In the genomic region with DNA sequence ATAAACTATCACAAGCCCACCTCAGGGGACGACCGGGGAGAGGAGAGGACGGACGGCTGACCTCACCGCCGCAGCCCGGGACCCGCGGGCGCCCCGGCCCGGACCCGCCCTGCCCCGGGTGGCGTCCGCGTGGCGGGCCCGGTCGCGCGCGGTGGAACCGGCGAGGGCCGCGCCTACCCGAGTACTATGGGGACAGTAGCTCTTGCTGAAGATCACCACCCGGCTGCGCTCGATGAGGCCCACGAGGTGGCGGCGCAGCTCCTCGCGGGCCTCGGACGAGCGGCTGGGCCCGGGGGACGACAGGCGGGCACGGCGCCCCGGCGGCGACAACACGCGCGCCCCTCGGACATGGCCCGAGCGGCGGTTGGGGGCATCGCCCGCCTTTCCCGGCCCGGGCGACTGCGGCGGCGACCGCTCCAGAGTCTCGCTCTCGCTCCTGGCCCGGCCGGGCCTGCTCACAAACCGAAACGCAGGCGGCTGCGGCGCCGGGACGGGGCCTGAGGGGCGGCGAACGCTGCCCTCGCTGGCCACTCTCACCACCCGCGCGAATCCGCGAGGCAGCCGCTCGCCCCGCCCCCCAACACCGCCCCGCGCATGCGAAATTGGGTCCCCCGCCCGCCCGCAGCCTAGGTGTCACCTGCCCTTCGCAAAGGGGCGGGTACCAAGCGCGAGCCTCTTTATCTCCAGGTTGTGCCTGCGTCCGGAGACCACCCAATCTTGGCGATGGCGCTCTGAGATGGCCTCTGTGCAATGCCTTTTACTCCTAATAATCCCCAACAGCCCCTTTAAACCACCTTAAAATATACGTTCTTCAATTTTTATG, we compare ENCODE assay signal across 8 cellular contexts. TPM values are rescaled to one million over a fixed set of nuclear protein-coding genes. Genes with fewer than 3 reads are reported as not detected.
DNase-seq lines count a peak whose midpoint lies in the region; ATAC-seq, FAIRE-seq and TF ChIP-seq lines count a peak whose summit lies in the region.

A gene (minus strand): TSS at position 554 of the 823 bp plus-strand sequence.

- no peak for FAIRE-seq in astrocyte (lab: Jason Lieb, UNC)

- H3K4me3 ChIP-seq in MM.1S (ENCODE audit: low read length) (peak within 1 kb of the TSS; percentile 68), astrocyte (ENCODE audit: insufficient read depth, low read depth, low read length) (peak within 1 kb of the TSS; percentile 68), upper lobe of right lung (peak within 1 kb of the TSS; percentile 71)

- no peaks in the 10 kb centered on the region for H3K4me1 Mint-ChIP-seq in astrocyte (ENCODE audit: low read depth, unreplicated experiment)

- H3K9me3 ChIP-seq in MM.1S (replicated peaks; ENCODE audit: insufficient read depth, low read length) (no peaks in the 10 kb centered on the region), astrocyte (ENCODE audit: insufficient read depth, low read depth, low read length) (no peaks in the 10 kb centered on the region), upper lobe of right lung (no peaks in the 10 kb centered on the region)

- peak within 1 kb of the TSS; percentile 85 for H3K27ac Mint-ChIP-seq in astrocyte (ENCODE audit: unreplicated experiment)

- no peaks in the 10 kb centered on the region for H3K27me3 ChIP-seq in MM.1S (replicated peaks; ENCODE audit: insufficient read depth, low read length)
- no peaks in the 10 kb centered on the region for H3K27me3 ChIP-seq in astrocyte (ENCODE audit: insufficient read depth, low read length)
- H3K27me3 ChIP-seq in upper lobe of right lung = no peaks in the 10 kb centered on the region

- peaks cover 23% of the 10 kb centered on the region for H3K27me3 Mint-ChIP-seq in astrocyte (ENCODE audit: low read depth, unreplicated experiment)

- H3K9me2 ChIP-seq in MM.1S (replicated peaks; ENCODE audit: insufficient read depth, low read length) = no peaks in the 10 kb centered on the region

- H2AFZ ChIP-seq in MM.1S (ENCODE audit: low read length) (peak within 1 kb of the TSS; percentile 92), astrocyte (ENCODE audit: low read depth, low read length) (peak within 1 kb of the TSS; percentile 87)

- H4K20me1 ChIP-seq in MM.1S (ENCODE audit: insufficient read depth, low read length) = no peaks in the 10 kb centered on the region
- no peaks in the 10 kb centered on the region for H4K20me1 ChIP-seq in astrocyte (ENCODE audit: insufficient read depth, low read length)

- H3K36me3 ChIP-seq in MM.1S (replicated peaks; ENCODE audit: insufficient read depth, low read length) (no peaks in the 10 kb centered on the region), astrocyte (ENCODE audit: insufficient read depth, low read length) (no peaks in the 10 kb centered on the region), upper lobe of right lung (no peaks in the 10 kb centered on the region)

- intact Hi-C loops in upper lobe of right lung (cut with DNase I) = no loop called here

- no peaks in the 10 kb centered on the region for H3F3A ChIP-seq in MM.1S (ENCODE audit: insufficient read depth, low read length)

- no peaks in the 10 kb centered on the region for H3K79me2 ChIP-seq in MM.1S (ENCODE audit: low read length)
- no peaks in the 10 kb centered on the region for H3K79me2 ChIP-seq in astrocyte (ENCODE audit: insufficient read depth, low read length)

- H3K9me3 Mint-ChIP-seq in astrocyte (ENCODE audit: unreplicated experiment) = peaks cover 9% of the 10 kb centered on the region

- no peak within 1 kb of the TSS for H3K27ac ChIP-seq in MM.1S (ENCODE audit: low read length)
- peak within 1 kb of the TSS; percentile 33 for H3K27ac ChIP-seq in astrocyte (ENCODE audit: low read depth, low read length)
- H3K27ac ChIP-seq in upper lobe of right lung = peak within 1 kb of the TSS; percentile 84

- H3K36me3 Mint-ChIP-seq in astrocyte (ENCODE audit: low read depth, unreplicated experiment) = no peaks in the 10 kb centered on the region

- ATAC-seq in upper lobe of right lung (peak; percentile 97), HG03039 (IDR thresholded peaks at IDR 0.05; ENCODE audit: unreplicated experiment) (no peak)

- H3K4me3 Mint-ChIP-seq in astrocyte (ENCODE audit: unreplicated experiment) = peak within 1 kb of the TSS; percentile 92

- H3K4me1 ChIP-seq in MM.1S (ENCODE audit: low read length) = peaks cover 4% of the 10 kb centered on the region; the same call in 1 of the 2 replicates
- H3K4me1 ChIP-seq in astrocyte (ENCODE audit: insufficient read depth, low read length) = peaks cover 3% of the 10 kb centered on the region
- peaks cover 3% of the 10 kb centered on the region for H3K4me1 ChIP-seq in upper lobe of right lung

- DNase-seq in DMS 273 (lab: John Stamatoyannopoulos, UW; ENCODE audit: unreplicated experiment) (peak; percentile 88), MM.1S (peak; percentile 82), T-helper 2 cell (peak; percentile 23 to 59 (median 47)), astrocyte (ENCODE audit: low read depth) (peak; percentile 43), hepatic stellate cell (ENCODE audit: low spot score) (peak; percentile 77), putamen (ENCODE audit: low spot score) (peak; percentile 59), upper lobe of right lung (peak; percentile 95)

- H3K4me2 ChIP-seq in MM.1S (ENCODE audit: low read depth, low read length) (peak within 1 kb of the TSS; percentile 75), astrocyte (ENCODE audit: low read length) (peak within 1 kb of the TSS; percentile 86)

- H3K9ac ChIP-seq in MM.1S (ENCODE audit: low read length) (peak within 1 kb of the TSS; percentile 48; the same call in 1 of the 2 replicates), astrocyte (ENCODE audit: low read length) (peak within 1 kb of the TSS; percentile 85)

- TF ChIP-seq CTCF in MM.1S (IDR thresholded peaks at IDR 0.05; ENCODE audit: low read length) = no peak
- TF ChIP-seq CTCF in astrocyte (IDR thresholded peaks at IDR 0.05; ENCODE audit: insufficient read depth, low read depth, low read length) = no peak
- peak; percentile 8 for TF ChIP-seq CTCF in upper lobe of right lung (IDR thresholded peaks at IDR 0.05)

RNA-seq across cellular contexts. Expression of the gene that starts here (rescaled TPM):
- total RNA-seq in astrocyte (7.6 and 11.1 TPM in 2 replicates), upper lobe of right lung (10.3 TPM)

Comparison
In these comparisons a context has a peak if more than half of its experiments do, and no peak if none do; other contexts are left out.
1. DNase-seq: peak in every context shown above with its lines; median percentile 95 in upper lobe of right lung; 88 in DMS 273; 82 in MM.1S; 77 in hepatic stellate cell; 59 in putamen; 47 in T-helper 2 cell; 43 in astrocyte.